ENCODE assay signal across 1 cellular context in the genomic region with DNA sequence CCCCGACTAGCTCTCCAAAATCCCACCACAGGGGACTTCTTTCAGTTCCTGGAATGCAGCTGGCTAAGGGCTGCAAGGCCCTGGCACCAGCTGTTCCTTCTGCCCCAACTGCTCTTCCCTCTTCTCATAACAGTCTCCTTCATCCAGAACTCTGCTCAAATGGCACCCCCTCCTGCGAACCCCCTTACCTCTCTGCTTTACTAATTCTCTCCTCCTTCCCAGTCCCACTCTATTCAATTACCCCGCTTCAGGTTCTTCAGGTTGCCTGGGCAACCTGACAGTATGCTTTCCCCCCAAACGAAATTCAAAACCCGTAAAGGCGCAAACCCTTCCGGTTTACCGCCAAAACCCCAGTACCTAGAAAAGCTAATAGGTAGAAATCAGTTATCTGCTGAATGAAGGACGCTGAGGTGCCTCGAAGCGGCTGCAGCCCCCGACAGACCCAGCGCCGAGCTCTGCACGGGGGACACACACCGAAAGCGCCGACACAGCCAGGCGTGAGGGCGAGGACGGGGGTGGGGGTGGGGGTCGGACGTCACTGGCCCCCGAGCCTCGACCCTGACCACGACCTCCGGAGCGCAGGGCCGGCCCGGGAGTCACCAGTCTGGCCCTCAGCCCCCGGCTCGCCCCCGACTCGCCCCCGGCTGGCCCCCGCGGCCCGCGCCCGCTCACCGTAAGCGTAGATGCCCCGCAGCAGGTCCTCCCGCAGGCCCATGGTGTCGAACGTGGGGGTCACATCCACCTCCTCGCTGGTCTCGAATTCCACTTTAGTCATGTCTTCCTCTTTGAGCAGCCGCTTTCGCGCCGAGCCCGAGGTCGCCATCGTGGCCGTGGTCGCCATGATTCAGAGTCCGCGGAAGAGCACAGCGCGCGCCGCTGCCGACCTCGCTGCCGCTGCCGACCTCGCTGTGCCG.
A peak's percentile ranks its signal among the peaks of the same experiment; 100 is the strongest.
TF ChIP-seq lines count a peak whose summit lies in the region.

No MANE protein-coding gene starts in this region.

TF ChIP-seq in HepG2, 621 proteins besides CTCF, POLR2A, EP300 and RAD21 (continued from another document and continues in another):
- TF ChIP-seq, protein P1, sequence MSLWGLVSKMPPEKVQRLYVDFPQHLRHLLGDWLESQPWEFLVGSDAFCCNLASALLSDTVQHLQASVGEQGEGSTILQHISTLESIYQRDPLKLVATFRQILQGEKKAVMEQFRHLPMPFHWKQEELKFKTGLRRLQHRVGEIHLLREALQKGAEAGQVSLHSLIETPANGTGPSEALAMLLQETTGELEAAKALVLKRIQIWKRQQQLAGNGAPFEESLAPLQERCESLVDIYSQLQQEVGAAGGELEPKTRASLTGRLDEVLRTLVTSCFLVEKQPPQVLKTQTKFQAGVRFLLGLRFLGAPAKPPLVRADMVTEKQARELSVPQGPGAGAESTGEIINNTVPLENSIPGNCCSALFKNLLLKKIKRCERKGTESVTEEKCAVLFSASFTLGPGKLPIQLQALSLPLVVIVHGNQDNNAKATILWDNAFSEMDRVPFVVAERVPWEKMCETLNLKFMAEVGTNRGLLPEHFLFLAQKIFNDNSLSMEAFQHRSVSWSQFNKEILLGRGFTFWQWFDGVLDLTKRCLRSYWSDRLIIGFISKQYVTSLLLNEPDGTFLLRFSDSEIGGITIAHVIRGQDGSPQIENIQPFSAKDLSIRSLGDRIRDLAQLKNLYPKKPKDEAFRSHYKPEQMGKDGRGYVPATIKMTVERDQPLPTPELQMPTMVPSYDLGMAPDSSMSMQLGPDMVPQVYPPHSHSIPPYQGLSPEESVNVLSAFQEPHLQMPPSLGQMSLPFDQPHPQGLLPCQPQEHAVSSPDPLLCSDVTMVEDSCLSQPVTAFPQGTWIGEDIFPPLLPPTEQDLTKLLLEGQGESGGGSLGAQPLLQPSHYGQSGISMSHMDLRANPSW (CRISPR knock-in tag; IDR thresholded peaks at IDR 0.05; ENCODE audit: borderline replicate concordance) = no peak; the same call in 1 of the 2 replicates
- TF ChIP-seq MYNN (CRISPR knock-in tag; IDR thresholded peaks at IDR 0.05; ENCODE audit: low read depth) = no peak
- TF ChIP-seq, protein P2, sequence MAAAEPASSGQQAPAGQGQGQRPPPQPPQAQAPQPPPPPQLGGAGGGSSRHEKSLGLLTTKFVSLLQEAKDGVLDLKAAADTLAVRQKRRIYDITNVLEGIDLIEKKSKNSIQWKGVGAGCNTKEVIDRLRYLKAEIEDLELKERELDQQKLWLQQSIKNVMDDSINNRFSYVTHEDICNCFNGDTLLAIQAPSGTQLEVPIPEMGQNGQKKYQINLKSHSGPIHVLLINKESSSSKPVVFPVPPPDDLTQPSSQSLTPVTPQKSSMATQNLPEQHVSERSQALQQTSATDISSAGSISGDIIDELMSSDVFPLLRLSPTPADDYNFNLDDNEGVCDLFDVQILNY (CRISPR knock-in tag; conservative IDR thresholded peaks at IDR 0.05) = peak; percentile 84
- no peak for TF ChIP-seq ZNF782 (CRISPR knock-in tag; IDR thresholded peaks at IDR 0.05; ENCODE audit: borderline replicate concordance)
- TF ChIP-seq NFE2L2 (IDR thresholded peaks at IDR 0.05; ENCODE audit: low read length) = no peak
- no peak for TF ChIP-seq STAT5B (CRISPR knock-in tag; IDR thresholded peaks at IDR 0.05)
- TF ChIP-seq LCORL (IDR thresholded peaks at IDR 0.05) = no peak
- TF ChIP-seq LCORL (CRISPR knock-in tag; IDR thresholded peaks at IDR 0.05) = no peak; the same call in 1 of the 2 replicates
- TF ChIP-seq FOXO1 (CRISPR knock-in tag; IDR thresholded peaks at IDR 0.05) = no peak
- TF ChIP-seq ZFP36L1 (CRISPR knock-in tag; IDR thresholded peaks at IDR 0.05) = no peak
- no peak for TF ChIP-seq ZBTB20 (CRISPR knock-in tag; IDR thresholded peaks at IDR 0.05; ENCODE audit: borderline replicate concordance, low read depth)
- TF ChIP-seq, protein P3, sequence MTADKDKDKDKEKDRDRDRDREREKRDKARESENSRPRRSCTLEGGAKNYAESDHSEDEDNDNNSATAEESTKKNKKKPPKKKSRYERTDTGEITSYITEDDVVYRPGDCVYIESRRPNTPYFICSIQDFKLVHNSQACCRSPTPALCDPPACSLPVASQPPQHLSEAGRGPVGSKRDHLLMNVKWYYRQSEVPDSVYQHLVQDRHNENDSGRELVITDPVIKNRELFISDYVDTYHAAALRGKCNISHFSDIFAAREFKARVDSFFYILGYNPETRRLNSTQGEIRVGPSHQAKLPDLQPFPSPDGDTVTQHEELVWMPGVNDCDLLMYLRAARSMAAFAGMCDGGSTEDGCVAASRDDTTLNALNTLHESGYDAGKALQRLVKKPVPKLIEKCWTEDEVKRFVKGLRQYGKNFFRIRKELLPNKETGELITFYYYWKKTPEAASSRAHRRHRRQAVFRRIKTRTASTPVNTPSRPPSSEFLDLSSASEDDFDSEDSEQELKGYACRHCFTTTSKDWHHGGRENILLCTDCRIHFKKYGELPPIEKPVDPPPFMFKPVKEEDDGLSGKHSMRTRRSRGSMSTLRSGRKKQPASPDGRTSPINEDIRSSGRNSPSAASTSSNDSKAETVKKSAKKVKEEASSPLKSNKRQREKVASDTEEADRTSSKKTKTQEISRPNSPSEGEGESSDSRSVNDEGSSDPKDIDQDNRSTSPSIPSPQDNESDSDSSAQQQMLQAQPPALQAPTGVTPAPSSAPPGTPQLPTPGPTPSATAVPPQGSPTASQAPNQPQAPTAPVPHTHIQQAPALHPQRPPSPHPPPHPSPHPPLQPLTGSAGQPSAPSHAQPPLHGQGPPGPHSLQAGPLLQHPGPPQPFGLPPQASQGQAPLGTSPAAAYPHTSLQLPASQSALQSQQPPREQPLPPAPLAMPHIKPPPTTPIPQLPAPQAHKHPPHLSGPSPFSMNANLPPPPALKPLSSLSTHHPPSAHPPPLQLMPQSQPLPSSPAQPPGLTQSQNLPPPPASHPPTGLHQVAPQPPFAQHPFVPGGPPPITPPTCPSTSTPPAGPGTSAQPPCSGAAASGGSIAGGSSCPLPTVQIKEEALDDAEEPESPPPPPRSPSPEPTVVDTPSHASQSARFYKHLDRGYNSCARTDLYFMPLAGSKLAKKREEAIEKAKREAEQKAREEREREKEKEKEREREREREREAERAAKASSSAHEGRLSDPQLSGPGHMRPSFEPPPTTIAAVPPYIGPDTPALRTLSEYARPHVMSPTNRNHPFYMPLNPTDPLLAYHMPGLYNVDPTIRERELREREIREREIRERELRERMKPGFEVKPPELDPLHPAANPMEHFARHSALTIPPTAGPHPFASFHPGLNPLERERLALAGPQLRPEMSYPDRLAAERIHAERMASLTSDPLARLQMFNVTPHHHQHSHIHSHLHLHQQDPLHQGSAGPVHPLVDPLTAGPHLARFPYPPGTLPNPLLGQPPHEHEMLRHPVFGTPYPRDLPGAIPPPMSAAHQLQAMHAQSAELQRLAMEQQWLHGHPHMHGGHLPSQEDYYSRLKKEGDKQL (CRISPR knock-in tag; IDR thresholded peaks at IDR 0.05; ENCODE audit: low read depth) = no peak
- TF ChIP-seq ZNF605 (CRISPR knock-in tag; IDR thresholded peaks at IDR 0.05) = peak; percentile 71; the same call in 1 of the 2 replicates
- TF ChIP-seq, protein P4, sequence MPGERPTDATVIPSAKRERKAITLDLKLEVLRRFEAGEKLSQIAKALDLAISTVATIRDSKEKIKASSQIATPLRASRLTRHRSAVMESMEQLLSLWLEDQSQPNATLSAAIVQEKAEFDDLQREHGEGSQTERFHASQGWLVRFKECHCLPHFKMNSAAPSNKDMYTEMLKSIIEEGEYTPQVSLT (CRISPR knock-in tag; IDR thresholded peaks at IDR 0.05; ENCODE audit: borderline replicate concordance, low read depth) = no peak
- TF ChIP-seq HMG20A (CRISPR knock-in tag; IDR thresholded peaks at IDR 0.05; ENCODE audit: borderline replicate concordance) = no peak
- TF ChIP-seq, protein P5, sequence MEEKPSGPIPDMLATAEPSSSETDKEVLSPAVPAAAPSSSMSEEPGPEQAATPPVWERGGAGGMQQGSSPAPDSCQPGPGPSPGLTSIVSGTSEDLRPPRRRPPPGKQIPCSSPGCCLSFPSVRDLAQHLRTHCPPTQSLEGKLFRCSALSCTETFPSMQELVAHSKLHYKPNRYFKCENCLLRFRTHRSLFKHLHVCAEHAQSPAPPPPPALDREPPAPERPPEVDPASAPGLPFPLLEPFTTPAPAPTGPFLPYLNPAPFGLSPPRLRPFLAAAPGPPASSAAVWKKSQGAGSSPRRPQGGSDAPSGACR (CRISPR knock-in tag; IDR thresholded peaks at IDR 0.05) = peak; percentile 63; the same call in 1 of the 2 replicates
- TF ChIP-seq ZFP62 (CRISPR knock-in tag; IDR thresholded peaks at IDR 0.05) = no peak
- TF ChIP-seq, protein P6, sequence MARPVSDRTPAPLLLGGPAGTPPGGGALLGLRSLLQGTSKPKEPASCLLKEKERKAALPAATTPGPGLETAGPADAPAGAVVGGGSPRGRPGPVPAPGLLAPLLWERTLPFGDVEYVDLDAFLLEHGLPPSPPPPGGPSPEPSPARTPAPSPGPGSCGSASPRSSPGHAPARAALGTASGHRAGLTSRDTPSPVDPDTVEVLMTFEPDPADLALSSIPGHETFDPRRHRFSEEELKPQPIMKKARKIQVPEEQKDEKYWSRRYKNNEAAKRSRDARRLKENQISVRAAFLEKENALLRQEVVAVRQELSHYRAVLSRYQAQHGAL (CRISPR knock-in tag; IDR thresholded peaks at IDR 0.05; ENCODE audit: not compliant biosample characterization) = peak; percentile 67
- TF ChIP-seq ZNF34 (CRISPR knock-in tag; IDR thresholded peaks at IDR 0.05; ENCODE audit: borderline replicate concordance) = 0 out of 2 replicates have a peak, but pooled peaks have one; percentile 4
- TF ChIP-seq, protein P7, sequence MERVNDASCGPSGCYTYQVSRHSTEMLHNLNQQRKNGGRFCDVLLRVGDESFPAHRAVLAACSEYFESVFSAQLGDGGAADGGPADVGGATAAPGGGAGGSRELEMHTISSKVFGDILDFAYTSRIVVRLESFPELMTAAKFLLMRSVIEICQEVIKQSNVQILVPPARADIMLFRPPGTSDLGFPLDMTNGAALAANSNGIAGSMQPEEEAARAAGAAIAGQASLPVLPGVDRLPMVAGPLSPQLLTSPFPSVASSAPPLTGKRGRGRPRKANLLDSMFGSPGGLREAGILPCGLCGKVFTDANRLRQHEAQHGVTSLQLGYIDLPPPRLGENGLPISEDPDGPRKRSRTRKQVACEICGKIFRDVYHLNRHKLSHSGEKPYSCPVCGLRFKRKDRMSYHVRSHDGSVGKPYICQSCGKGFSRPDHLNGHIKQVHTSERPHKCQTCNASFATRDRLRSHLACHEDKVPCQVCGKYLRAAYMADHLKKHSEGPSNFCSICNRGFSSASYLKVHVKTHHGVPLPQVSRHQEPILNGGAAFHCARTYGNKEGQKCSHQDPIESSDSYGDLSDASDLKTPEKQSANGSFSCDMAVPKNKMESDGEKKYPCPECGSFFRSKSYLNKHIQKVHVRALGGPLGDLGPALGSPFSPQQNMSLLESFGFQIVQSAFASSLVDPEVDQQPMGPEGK (CRISPR knock-in tag; IDR thresholded peaks at IDR 0.05) = peak; percentile 60; the same call in 1 of the 2 replicates
- TF ChIP-seq, protein P8, sequence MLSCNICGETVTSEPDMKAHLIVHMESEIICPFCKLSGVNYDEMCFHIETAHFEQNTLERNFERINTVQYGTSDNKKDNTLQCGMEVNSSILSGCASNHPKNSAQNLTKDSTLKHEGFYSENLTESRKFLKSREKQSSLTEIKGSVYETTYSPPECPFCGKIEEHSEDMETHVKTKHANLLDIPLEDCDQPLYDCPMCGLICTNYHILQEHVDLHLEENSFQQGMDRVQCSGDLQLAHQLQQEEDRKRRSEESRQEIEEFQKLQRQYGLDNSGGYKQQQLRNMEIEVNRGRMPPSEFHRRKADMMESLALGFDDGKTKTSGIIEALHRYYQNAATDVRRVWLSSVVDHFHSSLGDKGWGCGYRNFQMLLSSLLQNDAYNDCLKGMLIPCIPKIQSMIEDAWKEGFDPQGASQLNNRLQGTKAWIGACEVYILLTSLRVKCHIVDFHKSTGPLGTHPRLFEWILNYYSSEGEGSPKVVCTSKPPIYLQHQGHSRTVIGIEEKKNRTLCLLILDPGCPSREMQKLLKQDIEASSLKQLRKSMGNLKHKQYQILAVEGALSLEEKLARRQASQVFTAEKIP (CRISPR knock-in tag; IDR thresholded peaks at IDR 0.05; ENCODE audit: borderline replicate concordance) = no peak
- TF ChIP-seq, protein P9, sequence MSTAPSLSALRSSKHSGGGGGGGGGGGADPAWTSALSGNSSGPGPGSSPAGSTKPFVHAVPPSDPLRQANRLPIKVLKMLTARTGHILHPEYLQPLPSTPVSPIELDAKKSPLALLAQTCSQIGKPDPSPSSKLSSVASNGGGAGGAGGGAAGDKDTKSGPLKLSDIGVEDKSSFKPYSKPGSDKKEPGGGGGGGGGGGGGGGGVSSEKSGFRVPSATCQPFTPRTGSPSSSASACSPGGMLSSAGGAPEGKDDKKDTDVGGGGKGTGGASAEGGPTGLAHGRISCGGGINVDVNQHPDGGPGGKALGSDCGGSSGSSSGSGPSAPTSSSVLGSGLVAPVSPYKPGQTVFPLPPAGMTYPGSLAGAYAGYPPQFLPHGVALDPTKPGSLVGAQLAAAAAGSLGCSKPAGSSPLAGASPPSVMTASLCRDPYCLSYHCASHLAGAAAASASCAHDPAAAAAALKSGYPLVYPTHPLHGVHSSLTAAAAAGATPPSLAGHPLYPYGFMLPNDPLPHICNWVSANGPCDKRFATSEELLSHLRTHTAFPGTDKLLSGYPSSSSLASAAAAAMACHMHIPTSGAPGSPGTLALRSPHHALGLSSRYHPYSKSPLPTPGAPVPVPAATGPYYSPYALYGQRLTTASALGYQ (CRISPR knock-in tag; IDR thresholded peaks at IDR 0.05) = no peak
- 0 out of 2 replicates have a peak, but pooled peaks have one; percentile 45 for TF ChIP-seq RFXAP (CRISPR knock-in tag; IDR thresholded peaks at IDR 0.05; ENCODE audit: borderline replicate concordance)
- TF ChIP-seq, protein P10, sequence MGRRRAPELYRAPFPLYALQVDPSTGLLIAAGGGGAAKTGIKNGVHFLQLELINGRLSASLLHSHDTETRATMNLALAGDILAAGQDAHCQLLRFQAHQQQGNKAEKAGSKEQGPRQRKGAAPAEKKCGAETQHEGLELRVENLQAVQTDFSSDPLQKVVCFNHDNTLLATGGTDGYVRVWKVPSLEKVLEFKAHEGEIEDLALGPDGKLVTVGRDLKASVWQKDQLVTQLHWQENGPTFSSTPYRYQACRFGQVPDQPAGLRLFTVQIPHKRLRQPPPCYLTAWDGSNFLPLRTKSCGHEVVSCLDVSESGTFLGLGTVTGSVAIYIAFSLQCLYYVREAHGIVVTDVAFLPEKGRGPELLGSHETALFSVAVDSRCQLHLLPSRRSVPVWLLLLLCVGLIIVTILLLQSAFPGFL (CRISPR knock-in tag; IDR thresholded peaks at IDR 0.05) = peak; percentile 91; the same call in 1 of the 2 replicates
- TF ChIP-seq ZFP36L2 (CRISPR knock-in tag; IDR thresholded peaks at IDR 0.05) = no peak
- TF ChIP-seq MXD4 (CRISPR knock-in tag; IDR thresholded peaks at IDR 0.05) = no peak
- TF ChIP-seq, protein P11, sequence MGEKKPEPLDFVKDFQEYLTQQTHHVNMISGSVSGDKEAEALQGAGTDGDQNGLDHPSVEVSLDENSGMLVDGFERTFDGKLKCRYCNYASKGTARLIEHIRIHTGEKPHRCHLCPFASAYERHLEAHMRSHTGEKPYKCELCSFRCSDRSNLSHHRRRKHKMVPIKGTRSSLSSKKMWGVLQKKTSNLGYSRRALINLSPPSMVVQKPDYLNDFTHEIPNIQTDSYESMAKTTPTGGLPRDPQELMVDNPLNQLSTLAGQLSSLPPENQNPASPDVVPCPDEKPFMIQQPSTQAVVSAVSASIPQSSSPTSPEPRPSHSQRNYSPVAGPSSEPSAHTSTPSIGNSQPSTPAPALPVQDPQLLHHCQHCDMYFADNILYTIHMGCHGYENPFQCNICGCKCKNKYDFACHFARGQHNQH (CRISPR knock-in tag; IDR thresholded peaks at IDR 0.05) = 0 out of 2 replicates have a peak, but pooled peaks have one; percentile 1
- no peak for TF ChIP-seq ZNF747 (CRISPR knock-in tag; IDR thresholded peaks at IDR 0.05; ENCODE audit: borderline replicate concordance)
- TF ChIP-seq, protein P12, sequence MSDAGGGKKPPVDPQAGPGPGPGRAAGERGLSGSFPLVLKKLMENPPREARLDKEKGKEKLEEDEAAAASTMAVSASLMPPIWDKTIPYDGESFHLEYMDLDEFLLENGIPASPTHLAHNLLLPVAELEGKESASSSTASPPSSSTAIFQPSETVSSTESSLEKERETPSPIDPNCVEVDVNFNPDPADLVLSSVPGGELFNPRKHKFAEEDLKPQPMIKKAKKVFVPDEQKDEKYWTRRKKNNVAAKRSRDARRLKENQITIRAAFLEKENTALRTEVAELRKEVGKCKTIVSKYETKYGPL (CRISPR knock-in tag; IDR thresholded peaks at IDR 0.05) = no peak
